ENCODE assay signal across 9 cellular contexts in genomic region chr11:77198440-77198849, GRCh38.
A peak's percentile ranks its signal among the peaks of the same experiment; 100 is the strongest.
DNase-seq lines count a peak whose midpoint lies in the region; ATAC-seq and TF ChIP-seq lines count a peak whose summit lies in the region.
"Had no signal": no experiment of that assay in that cellular context is flagged by ENCODE, and none has a peak within 500 bp of the region (broad histone marks: within the 10 kb centered on the region; RNA-seq: fewer than 3 reads in every experiment).

No MANE protein-coding gene starts in this region.

- H3K27ac ChIP-seq in adrenal gland (no peak overlapping the region), neuronal stem cell (replicated peaks; ENCODE audit: low read length) (no peak overlapping the region)
- H3K27ac ChIP-seq: SJSA1 had no signal

- H2BK5ac ChIP-seq in neuronal stem cell (ENCODE audit: low read length): no peak overlapping the region

- H2BK15ac ChIP-seq in neuronal stem cell (ENCODE audit: low read length): peak overlapping the region; percentile 35

- peak overlapping the region; percentile 61 for H3K18ac ChIP-seq in neuronal stem cell (ENCODE audit: low read length)

- H3K4me2 ChIP-seq in neuronal stem cell (ENCODE audit: insufficient read depth, low read length, poor library complexity, severe bottlenecking): no peak overlapping the region

- peak overlapping the region; percentile 86 for H2AFZ ChIP-seq in neuronal stem cell (ENCODE audit: low read length)

- peak overlapping the region; percentile 46 for H3K23ac ChIP-seq in neuronal stem cell (ENCODE audit: low read depth, low read length, poor library complexity)

- H3K4me1 ChIP-seq in adrenal gland (replicated peaks in 1 of 2) (peaks cover 0 to 12% of the 10 kb centered on the region in 2 donors), neuronal stem cell (ENCODE audit: control insufficient read depth in 2 of 2, insufficient read depth in 1 of 2, low read depth in 1 of 2, low read length in 2 of 2) (no peaks in the 10 kb centered on the region)
- H3K4me1 ChIP-seq: SJSA1 had no signal

- 80 to 89% (median 84%) methylated on average over 11 of the region's 11 CpGs for WGBS in adrenal gland, 4 donors
- WGBS in neuronal stem cell (ENCODE audit: extremely low coverage in 2 of 2, insufficient read length in 2 of 2, insufficient replicate concordance in 1 of 2), 2 donors: no CpG with 5 or more reads among the region's 11 CpGs

- ATAC-seq in GM21515 (IDR thresholded peaks at IDR 0.05; ENCODE audit: unreplicated experiment) (no peak), GM18519 (IDR thresholded peaks at IDR 0.05; ENCODE audit: low FRiP score, unreplicated experiment) (no peak), HG03342 (IDR thresholded peaks at IDR 0.05; ENCODE audit: unreplicated experiment) (no peak), HG02571 (IDR thresholded peaks at IDR 0.05; ENCODE audit: unreplicated experiment) (no peak)

- H3K9me3 ChIP-seq in adrenal gland (replicated peaks in 1 of 3) (no peaks in the 10 kb centered on the region), neuronal stem cell (replicated peaks in 1 of 2; ENCODE audit: control insufficient read depth in 2 of 2, insufficient read depth in 1 of 2, low read depth in 1 of 2, low read length in 2 of 2) (peaks cover 0 to 2% of the 10 kb centered on the region in 2 donors)
- H3K9me3 ChIP-seq: SJSA1 had no signal

- no peak overlapping the region for H3K9ac ChIP-seq in neuronal stem cell (ENCODE audit: low read depth, low read length, poor library complexity)

- peak overlapping the region; percentile 35 for H2AK5ac ChIP-seq in neuronal stem cell (ENCODE audit: low read depth, low read length)

- no peak for TF ChIP-seq POLR2A in adrenal gland (IDR thresholded peaks at IDR 0.05)

- H2BK12ac ChIP-seq in neuronal stem cell (ENCODE audit: low read length): no peak overlapping the region

- H3K36me3 ChIP-seq in GM06990 (ENCODE audit: control insufficient read depth, insufficient read depth, low read length) (no peaks in the 10 kb centered on the region), adrenal gland (replicated peaks in 1 of 2) (peaks cover 0 to 61% of the 10 kb centered on the region in 2 donors), neuronal stem cell (replicated peaks in 1 of 2; ENCODE audit: control insufficient read depth in 2 of 2, insufficient read depth in 2 of 2, low read length in 2 of 2) (no peaks in the 10 kb centered on the region)
- H3K36me3 ChIP-seq: SJSA1 had no signal

- no peaks in the 10 kb centered on the region for H3K79me1 ChIP-seq in neuronal stem cell (ENCODE audit: low read depth, low read length)

- no peaks in the 10 kb centered on the region for H3K27me3 ChIP-seq in GM06990 (replicated peaks; ENCODE audit: control insufficient read depth, insufficient read depth, low read length)
- H3K27me3 ChIP-seq in adrenal gland: no peaks in the 10 kb centered on the region
- H3K27me3 ChIP-seq in neuronal stem cell (ENCODE audit: control insufficient read depth in 3 of 3, insufficient read depth in 3 of 3, low read depth in 1 of 3, low read length in 3 of 3): peaks cover 0 to 3% (median 0%) of the 10 kb centered on the region in 3 experiments
- H3K27me3 ChIP-seq: SJSA1 had no signal

- TF ChIP-seq CTCF in GM06990 (IDR thresholded peaks at IDR 0.05; ENCODE audit: insufficient read depth, low read length, poor library complexity, severe bottlenecking): peak; percentile 57
- TF ChIP-seq CTCF in adrenal gland (IDR thresholded peaks at IDR 0.05): peak in 1 of 6 experiments; percentile 19

- no peak overlapping the region for H4K8ac ChIP-seq in neuronal stem cell (ENCODE audit: low read depth, low read length)

- H3K4ac ChIP-seq in neuronal stem cell (ENCODE audit: low read length): no peak overlapping the region

- DNase-seq in GM06990 (ENCODE audit: extremely low read depth, insufficient read length) (no peak), HT1080 (ENCODE audit: low read depth) (peak; percentile 18), adrenal gland (peak in 4 of 7 donors; percentile 14 to 17 (median 14)), neuronal stem cell (ENCODE audit: low spot score) (no peak)

- no peak overlapping the region for H2BK120ac ChIP-seq in neuronal stem cell (ENCODE audit: low read depth, low read length)

- no peak overlapping the region for H3K4me3 ChIP-seq in GM06990 (replicated peaks; ENCODE audit: low read depth, low read length)
- H3K4me3 ChIP-seq in adrenal gland: no peak overlapping the region
- H3K4me3 ChIP-seq in neuronal stem cell (ENCODE audit: low read length in 2 of 2): no peak overlapping the region
- H3K4me3 ChIP-seq: SJSA1 had no signal

- H4K91ac ChIP-seq in neuronal stem cell (ENCODE audit: low read depth, low read length, poor library complexity): no peak overlapping the region

- peak overlapping the region; percentile 13 for H3K14ac ChIP-seq in neuronal stem cell (ENCODE audit: low read length)

- intact Hi-C loops in adrenal gland (cut with DNase I): no loop called here

Comparison
In these comparisons a context has a peak if more than half of its experiments do, and no peak if none do; other contexts are left out.
1. DNase-seq: peak in HT1080 (single experiment) and adrenal gland (4 of 7); none in GM06990 (single experiment) and neuronal stem cell (single experiment).